25 cellular contexts compared by ENCODE assay signal in the genomic region with DNA sequence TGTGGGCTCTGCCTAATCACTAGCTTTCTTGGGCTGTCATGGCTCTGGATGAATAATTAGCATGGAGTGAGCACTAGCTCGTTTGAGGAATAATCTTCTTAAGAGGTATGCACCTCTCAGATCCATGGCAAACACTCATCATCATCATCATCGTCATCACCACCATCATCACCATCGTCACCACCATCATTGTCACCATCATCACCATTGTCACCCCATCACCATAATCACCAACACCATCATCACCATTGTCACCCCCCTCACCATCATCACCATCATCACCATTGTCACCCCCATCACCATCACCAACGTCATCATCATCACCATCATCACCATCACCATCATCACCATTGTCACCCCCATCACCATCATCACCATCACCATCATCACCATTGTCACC.
"Had no signal": no experiment of that assay in that cellular context is flagged by ENCODE, and none has a peak within 500 bp of the region (broad histone marks: within the 10 kb centered on the region; RNA-seq: fewer than 3 reads in every experiment).

No MANE protein-coding gene starts in this region.

- FAIRE-seq: frontal cortex had no signal

- H3K27ac ChIP-seq: ascending aorta, breast epithelium, coronary artery, heart left ventricle had no signal

- H3K4me1 ChIP-seq: ascending aorta, breast epithelium, heart left ventricle had no signal

- H3K27me3 ChIP-seq: ascending aorta, breast epithelium, dorsolateral prefrontal cortex, heart left ventricle had no signal

- H3K4me3 ChIP-seq: ascending aorta, breast epithelium, coronary artery, dorsolateral prefrontal cortex, heart left ventricle had no signal

- H3K36me3 ChIP-seq: ascending aorta, breast epithelium, heart left ventricle had no signal

- DNase-seq: activated CD4-positive, alpha-beta memory T cell treated with anti-CD3 and anti-CD28 coated beads for 36 hours; activated CD4-positive, alpha-beta T cell treated with anti-CD3 and anti-CD28 coated beads for 36 hours; activated CD4-positive, alpha-beta T cell treated with anti-CD3 and anti-CD28 coated beads, Interleukin-2, amount 10 ng/mL, durations not matched to agents 24 days and 14 days; activated CD4-positive, CD25-positive, alpha-beta regulatory T cell; activated CD4-positive, CD25-positive, alpha-beta regulatory T cell treated with anti-CD3 and anti-CD28 coated beads, Interleukin-2, amount 50 U/mL, for 72 hours; activated CD8-positive, alpha-beta memory T cell treated with anti-CD3 and anti-CD28 coated beads, Interleukin-2, amount 10 ng/mL, durations not matched to agents 7 days and 5 days; activated CD8-positive, alpha-beta memory T cell treated with anti-CD3 and anti-CD28 coated beads, Interleukin-2, amount 50 U/mL, for 4 hours; activated CD8-positive, alpha-beta T cell treated with anti-CD3 and anti-CD28 coated beads, Interleukin-2, amount 10 ng/mL, durations not matched to agents 7 days and 5 days; activated naive CD4-positive, alpha-beta T cell treated with anti-CD3 and anti-CD28 coated beads, Interleukin-2, amount 10 ng/mL, durations not matched to agents 7 days and 5 days; activated naive CD8-positive, alpha-beta T cell treated with anti-CD3 and anti-CD28 coated beads, Interleukin-2, amount 10 ng/mL, durations not matched to agents 7 days and 5 days; activated T-cell treated with anti-CD3 and anti-CD28 coated beads, Interleukin-2, amount 50 U/mL, for 1 hour; activated T-cell treated with anti-CD3 and anti-CD28 coated beads, Interleukin-2, amount 50 U/mL, for 48 hours; dorsolateral prefrontal cortex; effector memory CD4-positive, alpha-beta T cell; endodermal cell; foreskin fibroblast; glutamatergic neuron; heart left ventricle; T-helper 2 cell had no signal

- H3K9me3 ChIP-seq: ascending aorta, breast epithelium, heart left ventricle had no signal

- ATAC-seq: activated CD4-positive, alpha-beta T cell treated with anti-CD3 and anti-CD28 coated beads for 36 hours; activated CD8-positive, alpha-beta memory T cell treated with anti-CD3 and anti-CD28 coated beads, Interleukin-2, amount 10 ng/mL, durations not matched to agents 7 days and 5 days; activated CD8-positive, alpha-beta T cell treated with anti-CD3 and anti-CD28 coated beads, Interleukin-2, amount 10 ng/mL, durations not matched to agents 7 days and 5 days; activated naive CD4-positive, alpha-beta T cell treated with anti-CD3 and anti-CD28 coated beads, Interleukin-2, amount 50 U/mL, for 72 hours; esophagus mucosa; heart left ventricle had no signal
